ENCODE assay signal across 21 cellular contexts in the genomic region with DNA sequence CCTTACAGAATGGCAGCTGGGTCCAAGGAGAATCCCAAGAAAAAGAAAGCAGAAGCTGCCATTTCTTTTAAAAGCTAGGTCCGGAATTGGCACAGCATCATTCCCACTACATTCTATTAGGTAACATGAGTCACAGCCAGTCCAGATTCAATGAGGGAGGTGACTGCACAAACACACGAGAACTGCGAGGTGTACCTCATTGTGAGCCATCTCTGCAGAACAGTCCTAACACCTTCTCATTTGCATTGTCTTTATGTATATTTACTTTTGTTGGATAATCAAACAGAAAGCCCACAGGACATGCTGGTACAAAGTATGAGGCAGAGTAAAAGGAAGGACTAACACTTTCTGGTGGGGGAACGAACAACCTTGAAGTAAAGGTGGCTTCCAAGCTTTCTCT.
"Had no signal": no experiment of that assay in that cellular context is flagged by ENCODE, and none has a peak within 500 bp of the region (broad histone marks: within the 10 kb centered on the region; RNA-seq: fewer than 3 reads in every experiment).

No MANE protein-coding gene starts in this region.

- ATAC-seq: gastroesophageal sphincter; heart left ventricle; left cardiac atrium; left lung; psoas muscle; right cardiac atrium; stimulated activated naive B cell treated with anti-CD40 and anti-IgM and Interleukin-4, amounts not matched to agents 10 μg/mL and 1 μg/mL and 100 μg/mL, for 72 hours had no signal

- H3K27ac Mint-ChIP-seq: dendritic cell treated with granulocyte-macrophage colony-stimulating factor and Interleukin-4, amounts not matched to agents 40 ng/mL and 50 ng/mL, for 4 days; endodermal cell; mesothelial cell of epicardium; nephron; stimulated activated naive B cell treated with anti-CD40 and anti-IgM and Interleukin-4, amounts not matched to agents 10 μg/mL and 1 μg/mL and 100 μg/mL, for 72 hours had no signal

- H3K36me3 Mint-ChIP-seq: mesothelial cell of epicardium had no signal

- H3K9me3 Mint-ChIP-seq: dendritic cell treated with granulocyte-macrophage colony-stimulating factor and Interleukin-4, amounts not matched to agents 40 ng/mL and 50 ng/mL, for 4 days; endodermal cell; mesothelial cell of epicardium; naive thymus-derived CD4-positive, alpha-beta T cell; nephron; stimulated activated naive B cell treated with anti-CD40 and anti-IgM and Interleukin-4, amounts not matched to agents 10 μg/mL and 1 μg/mL and 100 μg/mL, for 72 hours had no signal

- H3K4me3 Mint-ChIP-seq: dendritic cell treated with granulocyte-macrophage colony-stimulating factor and Interleukin-4, amounts not matched to agents 40 ng/mL and 50 ng/mL, for 4 days; endodermal cell; mesothelial cell of epicardium; naive thymus-derived CD4-positive, alpha-beta T cell; nephron; stimulated activated naive B cell treated with anti-CD40 and anti-IgM and Interleukin-4, amounts not matched to agents 10 μg/mL and 1 μg/mL and 100 μg/mL, for 72 hours had no signal

- H3K4me1 Mint-ChIP-seq: endodermal cell; mesothelial cell of epicardium; nephron; stimulated activated naive B cell treated with anti-CD40 and anti-IgM and Interleukin-4, amounts not matched to agents 10 μg/mL and 1 μg/mL and 100 μg/mL, for 72 hours had no signal

- DNase-seq: colonic mucosa; effector CD8-positive, alpha-beta T cell; endodermal cell; foreskin keratinocyte; heart left ventricle; left cardiac atrium; left lung; mesenchymal stem cell; naive thymus-derived CD4-positive, alpha-beta T cell; nucleus accumbens; psoas muscle; right cardiac atrium; spleen; stimulated activated naive B cell treated with anti-CD40 and anti-IgM and Interleukin-4, amounts not matched to agents 10 μg/mL and 1 μg/mL and 100 μg/mL, for 72 hours; stomach; thyroid gland; trophoblast cell had no signal
